Comparison of ENCODE assay signal across 9 cellular contexts in the genomic region with DNA sequence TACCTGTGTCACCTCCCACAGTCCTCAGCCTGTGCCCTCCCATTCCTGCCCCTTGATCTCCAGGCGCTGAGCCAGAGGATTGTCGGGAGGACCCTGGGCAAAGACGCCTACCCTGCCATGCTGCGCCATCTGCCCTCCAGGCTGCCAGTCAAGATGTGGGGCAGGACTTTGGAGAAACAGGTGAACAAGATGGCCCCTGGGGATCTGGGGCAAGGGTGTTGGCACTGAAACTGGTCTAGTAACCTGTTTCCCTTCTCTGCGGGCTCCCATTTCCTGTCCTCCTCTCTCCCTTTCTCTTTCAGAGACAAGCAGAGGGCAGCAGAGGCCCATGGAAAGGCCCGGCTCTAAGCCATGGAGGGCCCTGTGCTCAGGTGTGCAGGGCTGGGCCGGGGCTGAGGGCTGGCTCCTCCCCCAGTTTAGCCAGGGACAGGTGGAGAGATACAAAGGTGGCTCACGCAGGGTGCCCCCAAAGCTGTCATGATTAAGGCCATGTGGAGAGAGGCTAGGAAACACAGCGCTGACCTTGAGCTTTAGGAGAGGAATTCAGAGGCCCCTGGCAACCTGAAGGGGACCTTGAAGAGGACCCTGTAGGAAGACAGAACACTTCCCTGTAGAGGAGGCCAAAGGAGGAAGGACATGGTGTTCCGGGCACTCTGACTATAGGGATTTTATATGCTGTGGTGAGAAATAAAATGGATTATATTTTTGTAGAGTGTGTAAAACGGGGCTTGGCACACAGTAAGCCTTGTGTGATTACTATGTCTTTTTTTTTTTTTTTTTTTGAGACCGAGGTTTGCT. TPM values are rescaled to one million over a fixed set of nuclear protein-coding genes. Genes with fewer than 3 reads are reported as not detected.
DNase-seq lines count a peak whose midpoint lies in the region; ATAC-seq, FAIRE-seq and TF ChIP-seq lines count a peak whose summit lies in the region.
"Had no signal": no experiment of that assay in that cellular context is flagged by ENCODE, and none has a peak within 500 bp of the region (broad histone marks: within the 10 kb centered on the region; RNA-seq: fewer than 3 reads in every experiment).

A gene (plus strand): TSS at position 74 of the 798 bp plus-strand sequence. CDS start 44 bp downstream, at position 118.

- H3K36me3 ChIP-seq in K562 (ENCODE audit: control insufficient read depth, insufficient read depth, low read length), result peaks cover 11% of the 10 kb centered on the region; the same call in 1 of the 3 replicates
- H3K36me3 ChIP-seq: thoracic aorta had no signal

- TF ChIP-seq RAD21 in K562 (CRISPR knock-in tag; conservative IDR thresholded peaks at IDR 0.05 in 1 of 2, IDR thresholded peaks at IDR 0.05 in 1 of 2), result peak; percentile 11 to 80; a peak in 2 of 4 replicates

- no TSS peak for BruUV-seq in K562 (replicated peaks; lab: Mats Ljungman, UMichigan)

- H3K9ac ChIP-seq in K562 (ENCODE audit: insufficient read depth in 1 of 2, low read depth in 2 of 2, low read length in 2 of 2), result peak within 1 kb of the TSS in 1 of 2 experiments; percentile 20; a peak in 1 of 4 replicates

- intact Hi-C loops in K562 (cut with micrococcal nuclease), result loop anchor here (5.0 kb wide), 3 partner anchors 40 to 150 kb away; a partner anchor contains a TSS

- H3K9me3 ChIP-seq in K562 (replicated peaks; ENCODE audit: control insufficient read depth, insufficient read depth, low read depth, low read length), result no peaks in the 10 kb centered on the region
- H3K9me3 ChIP-seq: thoracic aorta had no signal

- POLR2A ChIA-PET in K562 (lab: Yijun Ruan, JAX), result no interaction called here

- H3K4me1 ChIP-seq in K562 (replicated peaks in 1 of 2; ENCODE audit: control insufficient read depth in 2 of 2, insufficient read depth in 2 of 2, low read length in 2 of 2), result peaks cover 16 to 19% of the 10 kb centered on the region in 2 experiments

- H3K27me3 ChIP-seq in K562 (ENCODE audit: control insufficient read depth in 2 of 2, insufficient read depth in 2 of 2, low read length in 2 of 2), result no peaks in the 10 kb centered on the region

- H3K79me2 ChIP-seq in K562 (ENCODE audit: control insufficient read depth, insufficient read depth, low read length), result 0 out of 3 replicates have a peak, but pooled peaks cover 6% of the 10 kb centered on the region

- H3K9me1 ChIP-seq in K562 (ENCODE audit: control insufficient read depth, insufficient read depth, low read length), result no peaks in the 10 kb centered on the region

- DNase-seq in GM12864 (ENCODE audit: low read depth) (no peak), NCI-H1930 (lab: John Stamatoyannopoulos, UW) (peak; percentile 1 to 7), K562 (ENCODE audit: extremely low read depth in 1 of 4, low spot score in 3 of 4) (peak; percentile 46 to 75 (median 56)), mucosa of gallbladder (ENCODE audit: low spot score) (peak; percentile 39), T-helper 9 cell (no peak), 8988T (no peak)

- peak within 1 kb of the TSS; percentile 33; the same call in 1 of the 3 replicates for H3K27ac ChIP-seq in K562 (ENCODE audit: extremely low read depth, low read depth, low read length)
- H3K27ac ChIP-seq: thoracic aorta had no signal

- peak within 1 kb of the TSS; percentile 74 for H2AFZ ChIP-seq in K562 (ENCODE audit: low read depth, low read length)

- no peak for TF ChIP-seq POLR2A in K562 (conservative IDR thresholded peaks at IDR 0.05)

- WGBS in K562 (ENCODE audit: insufficient coverage, low coverage, missing lambda C conversion rate), result 61% methylated on average over 9 of the region's 12 CpGs

- ATAC-seq in K562, result peak; percentile 97
- no peak for ATAC-seq in HG03039 (IDR thresholded peaks at IDR 0.05; ENCODE audit: unreplicated experiment)
- no peak for ATAC-seq in HG03354 (IDR thresholded peaks at IDR 0.05; ENCODE audit: poor library complexity, severe bottlenecking, unreplicated experiment)

- FAIRE-seq in K562 (lab: Jason Lieb, UNC), result no peak

- CTCF ChIA-PET in K562 (lab: Yijun Ruan, JAX; ENCODE audit: low intra/inter-chr PET ratio), result interaction anchor here (0.6 kb wide), 1 partner anchor 180 kb away, joined by 3 read pairs; no protein-coding TSS in a partner anchor

- H3K4me2 ChIP-seq in K562 (ENCODE audit: insufficient read depth, low read length), result no peak within 1 kb of the TSS

- in situ Hi-C loops in K562 (cut with MboI), result no loop called here

- H3K4me3 ChIP-seq in GM12864 (ENCODE audit: low read depth, low read length) (no peak within 1 kb of the TSS), K562 (no peak within 1 kb of the TSS)
- H3K4me3 ChIP-seq: thoracic aorta had no signal

- peak; percentile 17 for TF ChIP-seq CTCF in GM12864 (IDR thresholded peaks at IDR 0.05; ENCODE audit: low read depth, low read length, missing control alignments)
- peak; percentile 61 to 66 (median 61) for TF ChIP-seq CTCF in K562 (IDR thresholded peaks at IDR 0.05 in 2 of 3, conservative IDR thresholded peaks at IDR 0.05 in 1 of 3; ENCODE audit: insufficient read depth in 2 of 3, low read depth in 1 of 3, low read length in 3 of 3)

- TF ChIP-seq EP300 in K562 (IDR thresholded peaks at IDR 0.05; ENCODE audit: low read length), result no peak

- H4K20me1 ChIP-seq in K562 (replicated peaks; ENCODE audit: control insufficient read depth, insufficient read depth, low read length), result no peaks in the 10 kb centered on the region

TF ChIP-seq in K562, 482 proteins besides CTCF, POLR2A, EP300 and RAD21 (continues in another document):
- TF ChIP-seq, protein P1, sequence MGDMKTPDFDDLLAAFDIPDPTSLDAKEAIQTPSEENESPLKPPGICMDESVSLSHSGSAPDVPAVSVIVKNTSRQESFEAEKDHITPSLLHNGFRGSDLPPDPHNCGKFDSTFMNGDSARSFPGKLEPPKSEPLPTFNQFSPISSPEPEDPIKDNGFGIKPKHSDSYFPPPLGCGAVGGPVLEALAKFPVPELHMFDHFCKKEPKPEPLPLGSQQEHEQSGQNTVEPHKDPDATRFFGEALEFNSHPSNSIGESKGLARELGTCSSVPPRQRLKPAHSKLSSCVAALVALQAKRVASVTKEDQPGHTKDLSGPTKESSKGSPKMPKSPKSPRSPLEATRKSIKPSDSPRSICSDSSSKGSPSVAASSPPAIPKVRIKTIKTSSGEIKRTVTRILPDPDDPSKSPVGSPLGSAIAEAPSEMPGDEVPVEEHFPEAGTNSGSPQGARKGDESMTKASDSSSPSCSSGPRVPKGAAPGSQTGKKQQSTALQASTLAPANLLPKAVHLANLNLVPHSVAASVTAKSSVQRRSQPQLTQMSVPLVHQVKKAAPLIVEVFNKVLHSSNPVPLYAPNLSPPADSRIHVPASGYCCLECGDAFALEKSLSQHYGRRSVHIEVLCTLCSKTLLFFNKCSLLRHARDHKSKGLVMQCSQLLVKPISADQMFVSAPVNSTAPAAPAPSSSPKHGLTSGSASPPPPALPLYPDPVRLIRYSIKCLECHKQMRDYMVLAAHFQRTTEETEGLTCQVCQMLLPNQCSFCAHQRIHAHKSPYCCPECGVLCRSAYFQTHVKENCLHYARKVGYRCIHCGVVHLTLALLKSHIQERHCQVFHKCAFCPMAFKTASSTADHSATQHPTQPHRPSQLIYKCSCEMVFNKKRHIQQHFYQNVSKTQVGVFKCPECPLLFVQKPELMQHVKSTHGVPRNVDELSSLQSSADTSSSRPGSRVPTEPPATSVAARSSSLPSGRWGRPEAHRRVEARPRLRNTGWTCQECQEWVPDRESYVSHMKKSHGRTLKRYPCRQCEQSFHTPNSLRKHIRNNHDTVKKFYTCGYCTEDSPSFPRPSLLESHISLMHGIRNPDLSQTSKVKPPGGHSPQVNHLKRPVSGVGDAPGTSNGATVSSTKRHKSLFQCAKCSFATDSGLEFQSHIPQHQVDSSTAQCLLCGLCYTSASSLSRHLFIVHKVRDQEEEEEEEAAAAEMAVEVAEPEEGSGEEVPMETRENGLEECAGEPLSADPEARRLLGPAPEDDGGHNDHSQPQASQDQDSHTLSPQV (IDR thresholded peaks at IDR 0.05), result 0 out of 2 replicates have a peak, but pooled peaks have one; percentile 51
- TF ChIP-seq NR2C2 (CRISPR knock-in tag; IDR thresholded peaks at IDR 0.05) (no peak), NR2C2 (tag; IDR thresholded peaks at IDR 0.05) (no peak), CC2D1A (IDR thresholded peaks at IDR 0.05) (peak; percentile 54; the same call in 1 of the 2 replicates), ARID2 (IDR thresholded peaks at IDR 0.05) (peak; percentile 66; the same call in 1 of the 2 replicates), ZNF785 (CRISPR knock-in tag; IDR thresholded peaks at IDR 0.05) (no peak), ARID1B (IDR thresholded peaks at IDR 0.05) (0 out of 2 replicates have a peak, but pooled peaks have one; percentile 12), TCF3 (CRISPR knock-in tag; IDR thresholded peaks at IDR 0.05) (0 out of 2 replicates have a peak, but pooled peaks have one; percentile 4), ESRRA (IDR thresholded peaks at IDR 0.05; ENCODE audit: borderline replicate concordance, low read depth) (0 out of 2 replicates have a peak, but pooled peaks have one; percentile 25), CTBP1 (IDR thresholded peaks at IDR 0.05; ENCODE audit: borderline replicate concordance) (peak; percentile 24; the same call in 1 of the 2 replicates), ZEB2 (IDR thresholded peaks at IDR 0.05) (peak; percentile 50; the same call in 1 of the 2 replicates), SMC3 (conservative IDR thresholded peaks at IDR 0.05; ENCODE audit: insufficient read depth, low read depth, low read length) (peak; percentile 69), BRD9 (IDR thresholded peaks at IDR 0.05; ENCODE audit: low read depth, partially characterized antibody) (peak; percentile 39)

RNA-seq across cellular contexts. Expression of the gene that starts here (rescaled TPM):
- not detected in 2 replicates for total RNA-seq in K562 (2011; cell fraction: chromatin; rRNA removed; ENCODE audit: low replicate concordance)
- not detected in 2 replicates for total RNA-seq in K562 (2011; cell fraction: nucleolus; rRNA removed)
- total RNA-seq in K562 (2011; cell fraction: nucleoplasm; rRNA removed), result not detected in 2 replicates
- total RNA-seq in K562 (2014; rRNA removed) (0.27 and 1.1 TPM in 2 replicates), K562 (2014; rRNA removed; fragmentation: Illumina TruSeq; extraction: Trizol) (1.5 and 1.7 TPM in 2 replicates), K562 (2015; rRNA removed; fragmentation: Illumina TruSeq; extraction: Trizol) (1.7 and 2.2 TPM in 2 replicates), K562 (2021) (1.4 and 1.9 TPM in 2 replicates), mucosa of gallbladder (4.8 TPM)
- polyA plus RNA-seq in K562 (2011; rRNA removed) (3.4 and 4.3 TPM in 2 replicates), K562 (2014; fragmentation: Illumina TruSeq; extraction: Trizol) (2.2 and 3.1 TPM in 2 replicates), K562 (2014; fragmentation: Nextera tagmentation; extraction: Ambion mirVana) (1 to 10 TPM; 3.8 to 4.4 TPM), K562 (2014; rRNA removed) (2.0 and 3.2 TPM in 2 replicates)
- 4.0 and 5.8 TPM in 2 replicates for polyA plus RNA-seq in K562 (2011; cell fraction: cytosol; rRNA removed)
- polyA plus RNA-seq in K562 (2011; cell fraction: nucleus; rRNA removed), result 0.81 and 0.94 TPM in 2 replicates
- 1.1 and 2.9 TPM in 2 replicates for polyA plus RNA-seq in K562 (2012)
- 0.88 and 1.2 TPM in 2 replicates for polyA minus RNA-seq in K562 (2011; rRNA and poly(A)+ RNA removed)
- not detected in 2 replicates for polyA minus RNA-seq in K562 (2011; cell fraction: cytosol; rRNA and poly(A)+ RNA removed)
- polyA minus RNA-seq in K562 (2011; cell fraction: nucleus; rRNA and poly(A)+ RNA removed), result not detected in 2 replicates
- total RNA-seq: thoracic aorta had no signal

Comparison
In these comparisons a context has a peak if more than half of its experiments do, and no peak if none do; other contexts are left out.
1. DNase-seq: peak in NCI-H1930 (2 of 2), K562 (4 of 4) and mucosa of gallbladder (single experiment); none in GM12864 (single experiment), T-helper 9 cell (single experiment) and 8988T (single experiment).